Comparison of ENCODE assay signal across 9 cellular contexts in the genomic region with DNA sequence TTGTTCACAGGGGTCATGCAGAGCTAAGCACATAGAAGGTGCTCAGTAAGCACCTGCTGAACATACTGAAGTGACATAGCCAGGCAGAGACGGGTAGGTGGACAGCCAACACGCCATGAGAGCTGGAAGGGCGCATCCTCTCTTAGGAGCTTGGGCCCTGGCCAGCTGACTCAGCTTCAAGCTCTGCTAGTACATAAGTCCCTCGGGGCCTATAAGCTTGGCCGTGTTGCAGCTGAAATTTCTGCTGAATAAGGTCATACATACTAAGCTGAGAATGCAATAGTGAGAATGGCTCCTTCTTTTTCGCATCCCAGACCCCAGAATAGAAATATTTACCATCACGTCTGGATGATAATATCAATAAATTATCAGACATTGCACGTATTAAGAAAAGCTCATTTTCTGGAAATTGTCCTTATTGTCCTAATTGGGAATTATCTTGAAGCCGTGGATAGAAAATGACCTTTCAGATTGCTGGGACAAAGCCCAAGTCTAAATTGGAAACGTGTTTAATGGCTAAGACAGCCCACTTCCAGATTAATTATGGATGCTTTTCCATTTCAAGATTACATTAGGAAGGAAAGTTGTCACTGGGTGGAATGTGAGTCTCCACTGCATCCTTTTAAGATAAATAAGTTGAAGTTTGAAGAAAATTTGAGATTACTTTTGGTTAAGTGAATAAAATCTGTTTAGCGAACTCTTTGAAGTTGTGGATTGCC.
DNase-seq lines count a peak whose midpoint lies in the region; ATAC-seq and TF ChIP-seq lines count a peak whose summit lies in the region.
"Had no signal": no experiment of that assay in that cellular context is flagged by ENCODE, and none has a peak within 500 bp of the region (broad histone marks: within the 10 kb centered on the region; RNA-seq: fewer than 3 reads in every experiment).

No MANE protein-coding gene starts in this region.

- peaks cover 25% of the 10 kb centered on the region for H3K9me3 Mint-ChIP-seq in HFFc6

- no peak for ATAC-seq in GM19035 (IDR thresholded peaks at IDR 0.05; ENCODE audit: unreplicated experiment)
- ATAC-seq in GM19467 (IDR thresholded peaks at IDR 0.05; ENCODE audit: unreplicated experiment): no peak

- H3K4me3 ChIP-seq in astrocyte of the spinal cord (ENCODE audit: low read depth, low read length): no peak overlapping the region

- no peak overlapping the region for H3K27ac Mint-ChIP-seq in HFFc6

- in situ Hi-C loops in astrocyte of the spinal cord (cut with HindIII; ENCODE audit: low sequenced_read_pairs): no loop called here

- no peaks in the 10 kb centered on the region for H3K4me1 Mint-ChIP-seq in HFFc6 (ENCODE audit: low read depth)

- peaks cover 5% of the 10 kb centered on the region; the same call in 1 of the 2 replicates for H3K27me3 Mint-ChIP-seq in HFFc6 (ENCODE audit: insufficient read depth)

- no peaks in the 10 kb centered on the region for H3K36me3 Mint-ChIP-seq in HFFc6 (ENCODE audit: low read depth)

- no peak overlapping the region for H3K4me3 Mint-ChIP-seq in HFFc6

- peak; percentile 69 for DNase-seq in A172 (ENCODE audit: low spot score)
- DNase-seq in HFFc6: peak; percentile 15
- peak; percentile 78 for DNase-seq in astrocyte of the spinal cord (ENCODE audit: low read depth, low spot score)
- DNase-seq in left kidney (ENCODE audit: low read depth, low spot score): peak; percentile 36
- DNase-seq in stimulated activated CD8-positive, alpha-beta memory T cell treated with anti-CD3 and anti-CD28 coated beads, Interleukin-4, amount 100 ng/mL, for 48 hours: no peak
- DNase-seq in activated CD4-positive, CD25-positive, alpha-beta regulatory T cell treated with anti-CD3 and anti-CD28 coated beads, Interleukin-2, amount 50 U/mL, for 72 hours: no peak
- DNase-seq: DMS53 had no signal

- TF ChIP-seq CTCF in HFFc6 (IDR thresholded peaks at IDR 0.05) (no peak), astrocyte of the spinal cord (IDR thresholded peaks at IDR 0.05; ENCODE audit: low read depth, low read length) (no peak)

Comparison
In these comparisons a context has a peak if more than half of its experiments do, and no peak if none do; other contexts are left out.
1. DNase-seq: peak in A172 (single experiment), HFFc6 (single experiment), astrocyte of the spinal cord (single experiment) and left kidney (single experiment); none in stimulated activated CD8-positive, alpha-beta memory T cell treated with anti-CD3 and anti-CD28 coated beads, Interleukin-4, amount 100 ng/mL, for 48 hours (single experiment) and activated CD4-positive, CD25-positive, alpha-beta regulatory T cell treated with anti-CD3 and anti-CD28 coated beads, Interleukin-2, amount 50 U/mL, for 72 hours (single experiment).